8 cellular contexts compared by ENCODE assay signal in genomic region chr13:48411281-48412099, GRCh38. TPM values are rescaled to one million over a fixed set of nuclear protein-coding genes. Genes with fewer than 3 reads are reported as not detected.
A peak's percentile ranks its signal among the peaks of the same experiment; 100 is the strongest.
DNase-seq lines count a peak whose midpoint lies in the region; ATAC-seq and TF ChIP-seq lines count a peak whose summit lies in the region.

No MANE protein-coding gene starts in this region.

- H3K9me2 ChIP-seq in GM23248 (ENCODE audit: insufficient read depth), result no peaks in the 10 kb centered on the region

- in situ Hi-C loops in GM23248 (cut with MboI), result no loop called here

- H3K27me3 ChIP-seq in GM23248 (replicated peaks; ENCODE audit: insufficient read depth), result no peaks in the 10 kb centered on the region
- no peaks in the 10 kb centered on the region for H3K27me3 ChIP-seq in psoas muscle (ENCODE audit: insufficient read depth in 3 of 3, low read length in 2 of 3)
- H3K27me3 ChIP-seq in BE2C, result no peaks in the 10 kb centered on the region

- H3K4me1 ChIP-seq in GM23248 (ENCODE audit: insufficient read depth) (peaks cover 5% of the 10 kb centered on the region; the same call in 1 of the 2 replicates), psoas muscle (no peaks in the 10 kb centered on the region), BE2C (no peaks in the 10 kb centered on the region; the same call in 1 of the 2 replicates)

- 1 to 3% methylated on average over 7 of the region's 7 CpGs for WGBS in GM23248 (ENCODE audit: low coverage in 1 of 2, low lambda C conversion rate in 2 of 2, missing lambda C conversion rate in 2 of 2), 2 experiments
- 19 to 25% (median 24%) methylated on average over 7 of the region's 7 CpGs for WGBS in psoas muscle, 3 donors

- peak overlapping the region; percentile 84 for H3K4me3 ChIP-seq in GM23248
- peak overlapping the region; percentile 60 for H3K4me3 ChIP-seq in psoas muscle
- H3K4me3 ChIP-seq in BE2C (ENCODE audit: low read depth, low read length), result no peak overlapping the region

- intact Hi-C loops in psoas muscle (cut with DNase I), result loop anchor here in 1 of 2 donors (5.0 kb wide), 1 partner anchor 171 kb away; no protein-coding TSS in a partner anchor

- H3K9me3 ChIP-seq in GM23248 (ENCODE audit: low read depth) (no peaks in the 10 kb centered on the region), psoas muscle (no peaks in the 10 kb centered on the region), BE2C (no peaks in the 10 kb centered on the region)

- no peaks in the 10 kb centered on the region for H3K9me3 Mint-ChIP-seq in activated T-cell treated with anti-CD3 and anti-CD28 coated beads, Interleukin-2, amount 50 U/mL, for 24 hours
- no peaks in the 10 kb centered on the region for H3K9me3 Mint-ChIP-seq in glutamatergic neuron (ENCODE audit: unreplicated experiment)

- no peak for ATAC-seq in psoas muscle
- no peak for ATAC-seq in GM19328 (IDR thresholded peaks at IDR 0.05; ENCODE audit: unreplicated experiment)

- peaks cover 84% of the 10 kb centered on the region for H3K79me2 ChIP-seq in GM23248 (ENCODE audit: insufficient read depth)

- H3K4me1 Mint-ChIP-seq in activated T-cell treated with anti-CD3 and anti-CD28 coated beads, Interleukin-2, amount 50 U/mL, for 24 hours (ENCODE audit: low read depth), result peaks cover 65% of the 10 kb centered on the region
- H3K4me1 Mint-ChIP-seq in glutamatergic neuron (ENCODE audit: low read depth, unreplicated experiment), result peaks cover 14% of the 10 kb centered on the region

- H3K4me2 ChIP-seq in GM23248 (ENCODE audit: unreplicated experiment), result peak overlapping the region; percentile 97

- TF ChIP-seq CTCF in glutamatergic neuron (IDR thresholded peaks at IDR 0.05; ENCODE audit: partially characterized antibody, unreplicated experiment) (no peak), psoas muscle (IDR thresholded peaks at IDR 0.05) (no peak), BE2C (IDR thresholded peaks at IDR 0.05; ENCODE audit: low read depth, low read length) (no peak)

- DNase-seq in GM23248, result peak; percentile 48
- DNase-seq in activated T-cell treated with anti-CD3 and anti-CD28 coated beads, Interleukin-2, amount 50 U/mL, for 24 hours, result no peak
- DNase-seq in glutamatergic neuron, result no peak
- DNase-seq in psoas muscle, result no peak
- DNase-seq in NCI-H1930 (lab: John Stamatoyannopoulos, UW), result no peak
- no peak for DNase-seq in Ammon's horn (ENCODE audit: low spot score)
- DNase-seq in BE2C, result no peak

- peak overlapping the region; percentile 83 for H3K27ac ChIP-seq in GM23248
- peak overlapping the region; percentile 56 for H3K27ac ChIP-seq in psoas muscle

- peak overlapping the region; percentile 97 for H3K27ac Mint-ChIP-seq in activated T-cell treated with anti-CD3 and anti-CD28 coated beads, Interleukin-2, amount 50 U/mL, for 24 hours
- no peak overlapping the region for H3K27ac Mint-ChIP-seq in glutamatergic neuron (ENCODE audit: unreplicated experiment)

- H3K4me3 Mint-ChIP-seq in activated T-cell treated with anti-CD3 and anti-CD28 coated beads, Interleukin-2, amount 50 U/mL, for 24 hours, result peak overlapping the region; percentile 90
- H3K4me3 Mint-ChIP-seq in glutamatergic neuron (ENCODE audit: unreplicated experiment), result peak overlapping the region; percentile 74

- no peaks in the 10 kb centered on the region for H4K20me1 ChIP-seq in GM23248 (ENCODE audit: insufficient read depth)

- peak overlapping the region; percentile 77 for H2AFZ ChIP-seq in GM23248

- H3K27me3 Mint-ChIP-seq in activated T-cell treated with anti-CD3 and anti-CD28 coated beads, Interleukin-2, amount 50 U/mL, for 24 hours, result no peaks in the 10 kb centered on the region
- H3K27me3 Mint-ChIP-seq in glutamatergic neuron (ENCODE audit: unreplicated experiment), result no peaks in the 10 kb centered on the region

- H3K36me3 ChIP-seq in GM23248 (ENCODE audit: low read depth) (no peaks in the 10 kb centered on the region), psoas muscle (ENCODE audit: insufficient read depth in 1 of 2, low read depth in 1 of 2) (peaks cover 0 to 2% of the 10 kb centered on the region in 2 donors), BE2C (peaks cover 9% of the 10 kb centered on the region; the same call in 1 of the 2 replicates)

- H3K9ac ChIP-seq in GM23248, result peak overlapping the region; percentile 84

- peaks cover 37% of the 10 kb centered on the region for H3K36me3 Mint-ChIP-seq in activated T-cell treated with anti-CD3 and anti-CD28 coated beads, Interleukin-2, amount 50 U/mL, for 24 hours (ENCODE audit: low read depth)
- peaks cover 7% of the 10 kb centered on the region for H3K36me3 Mint-ChIP-seq in glutamatergic neuron (ENCODE audit: unreplicated experiment)

- H3F3A ChIP-seq in GM23248 (ENCODE audit: insufficient read depth), result peaks cover 16% of the 10 kb centered on the region; the same call in 1 of the 2 replicates

RNA-seq across cellular contexts. Expression of gene LPAR6, which starts 1.4 kb away (rescaled TPM):
- 2.8 and 8.1 TPM in 2 replicates for total RNA-seq in GM23248 (2014; rRNA removed; shearing (Covaris generic))
- 3.8 and 6.6 TPM in 2 replicates for polyA plus RNA-seq in GM23248 (2016; fragmentation: Nextera tagmentation; extraction: Ambion mirVana)
- total RNA-seq in glutamatergic neuron (ENCODE audit: unreplicated experiment), result 1.1 TPM
- total RNA-seq in psoas muscle, result 10 to 100 TPM in 1 of 4 donors, 1 to 10 TPM in 3; 4.1 to 11.0 (median 6.6) TPM
- 1 to 10 TPM; 5.3 to 7.5 (median 5.8) TPM for polyA plus RNA-seq in psoas muscle
- polyA plus RNA-seq in BE2C (2012; ENCODE audit: insufficient read depth, insufficient read length, low read depth), result not detected
